In the genomic region with DNA sequence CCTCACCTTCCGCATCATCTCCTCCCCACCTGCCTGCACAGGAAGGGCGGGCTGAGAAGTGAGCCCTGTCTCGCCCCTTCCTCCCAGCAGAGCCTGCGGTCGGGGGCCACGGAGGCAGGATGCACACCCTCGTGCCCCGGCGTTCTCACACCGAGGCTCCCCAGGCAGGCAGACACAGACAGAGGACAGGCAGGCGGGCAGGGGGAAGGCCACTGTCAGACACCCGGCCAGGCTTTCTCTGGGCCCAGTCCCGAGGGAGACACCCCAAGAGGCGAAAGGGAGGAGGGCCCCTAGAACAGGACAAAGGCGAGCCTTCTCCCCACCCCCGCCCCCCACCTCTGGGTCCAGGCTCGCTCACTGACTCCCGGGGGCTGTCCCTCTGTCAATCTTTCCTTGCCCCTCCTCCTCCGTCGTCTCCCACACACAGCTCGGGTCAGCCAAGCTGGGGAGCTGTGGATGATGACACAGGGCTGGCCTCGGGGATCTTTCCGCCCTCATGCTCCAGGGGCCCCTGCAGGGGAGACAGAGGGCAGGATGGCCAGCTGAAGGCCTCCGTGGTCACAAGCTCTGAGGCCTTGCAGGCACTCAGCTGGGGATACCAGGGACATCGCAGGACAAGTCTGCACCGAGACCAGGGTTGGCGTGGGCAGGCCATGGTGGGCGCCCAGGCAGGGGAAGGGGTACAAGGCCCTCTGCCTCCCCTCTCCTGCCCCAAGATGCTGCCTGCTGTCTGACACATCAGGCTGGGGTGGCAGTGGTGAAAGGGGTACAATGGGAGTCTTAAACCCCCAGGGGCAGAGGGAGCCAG, we compare ENCODE assay signal across 9 cellular contexts. TPM values are rescaled to one million over a fixed set of nuclear protein-coding genes. Genes with fewer than 3 reads are reported as not detected.
A peak's percentile ranks its signal among the peaks of the same experiment; 100 is the strongest.
DNase-seq lines count a peak whose midpoint lies in the region; ATAC-seq and TF ChIP-seq lines count a peak whose summit lies in the region.
"Had no signal": no experiment of that assay in that cellular context is flagged by ENCODE, and none has a peak within 500 bp of the region (broad histone marks: within the 10 kb centered on the region; RNA-seq: fewer than 3 reads in every experiment).

No MANE protein-coding gene starts in this region.

- ATAC-seq in GM21737 (IDR thresholded peaks at IDR 0.05; ENCODE audit: unreplicated experiment) = peak; percentile 51
- ATAC-seq in natural killer cell treated with Interleukin-12 subunit alpha and Interleukin-12 subunit beta and Interleukin-15 and Interleukin-18, amount 100 ng/mL, for 72 hours = peak; percentile 71 to 82

- H3K79me2 ChIP-seq in DOHH2 (ENCODE audit: control insufficient read depth, low read length) = no peaks in the 10 kb centered on the region

- intact Hi-C loops in stomach (cut with DNase I; ENCODE audit: low total_unique reads) = no loop called here

- no peaks in the 10 kb centered on the region for H3F3A ChIP-seq in DOHH2 (ENCODE audit: control insufficient read depth, insufficient read depth)

- DNase-seq in natural killer cell treated with Interleukin-12 subunit alpha and Interleukin-12 subunit beta and Interleukin-15 and Interleukin-18, amount 100 ng/mL, for 72 hours (ENCODE audit: low spot score) = peak; percentile 81
- DNase-seq in stomach (peak; percentile 45), NCI-H526 (lab: John Stamatoyannopoulos, UW) (no peak), A172 (ENCODE audit: low spot score) (no peak)
- DNase-seq: heart left ventricle had no signal

- no peaks in the 10 kb centered on the region for H3K27me3 Mint-ChIP-seq in T-helper 1 cell treated with Interleukin-12 subunit alpha and Interleukin-12 subunit beta and Interleukin-4 antibody, amounts not matched to agents 30 μg/mL and 1 μg/mL, for 36 hours (ENCODE audit: low read depth)
- H3K27me3 Mint-ChIP-seq in natural killer cell treated with Interleukin-12 subunit alpha and Interleukin-12 subunit beta and Interleukin-15 and Interleukin-18, amount 100 ng/mL, for 72 hours = no peaks in the 10 kb centered on the region

- no peaks in the 10 kb centered on the region for H3K9me3 Mint-ChIP-seq in T-helper 1 cell treated with Interleukin-12 subunit alpha and Interleukin-12 subunit beta and Interleukin-4 antibody, amounts not matched to agents 30 μg/mL and 1 μg/mL, for 36 hours
- H3K9me3 Mint-ChIP-seq in natural killer cell treated with Interleukin-12 subunit alpha and Interleukin-12 subunit beta and Interleukin-15 and Interleukin-18, amount 100 ng/mL, for 72 hours = no peaks in the 10 kb centered on the region

- H3K36me3 ChIP-seq in DOHH2 (ENCODE audit: control insufficient read depth, low read length) (no peaks in the 10 kb centered on the region), stomach (no peaks in the 10 kb centered on the region)
- H3K36me3 ChIP-seq: heart left ventricle had no signal

- H4K20me1 ChIP-seq in DOHH2 (ENCODE audit: control insufficient read depth, insufficient read depth, low read depth, low read length) = no peaks in the 10 kb centered on the region

- TF ChIP-seq CTCF in DOHH2 (IDR thresholded peaks at IDR 0.05; ENCODE audit: low read depth, low read length, poor library complexity, severe bottlenecking) (no peak), stomach (IDR thresholded peaks at IDR 0.05) (no peak)

- peak overlapping the region; percentile 87 for H3K4me3 Mint-ChIP-seq in T-helper 1 cell treated with Interleukin-12 subunit alpha and Interleukin-12 subunit beta and Interleukin-4 antibody, amounts not matched to agents 30 μg/mL and 1 μg/mL, for 36 hours
- peak overlapping the region; percentile 78 for H3K4me3 Mint-ChIP-seq in natural killer cell treated with Interleukin-12 subunit alpha and Interleukin-12 subunit beta and Interleukin-15 and Interleukin-18, amount 100 ng/mL, for 72 hours

- TF ChIP-seq POLR2A in stomach (IDR thresholded peaks at IDR 0.05) = no peak

- no peaks in the 10 kb centered on the region for H3K36me3 Mint-ChIP-seq in T-helper 1 cell treated with Interleukin-12 subunit alpha and Interleukin-12 subunit beta and Interleukin-4 antibody, amounts not matched to agents 30 μg/mL and 1 μg/mL, for 36 hours (ENCODE audit: low read depth)
- no peaks in the 10 kb centered on the region for H3K36me3 Mint-ChIP-seq in natural killer cell treated with Interleukin-12 subunit alpha and Interleukin-12 subunit beta and Interleukin-15 and Interleukin-18, amount 100 ng/mL, for 72 hours

- H3K4me1 Mint-ChIP-seq in T-helper 1 cell treated with Interleukin-12 subunit alpha and Interleukin-12 subunit beta and Interleukin-4 antibody, amounts not matched to agents 30 μg/mL and 1 μg/mL, for 36 hours (ENCODE audit: low read depth) = peaks cover 61% of the 10 kb centered on the region
- peaks cover 77 to 80% of the 10 kb centered on the region in 2 donors for H3K4me1 Mint-ChIP-seq in natural killer cell treated with Interleukin-12 subunit alpha and Interleukin-12 subunit beta and Interleukin-15 and Interleukin-18, amount 100 ng/mL, for 72 hours (ENCODE audit: low read depth in 2 of 2)

- H3K9me3 ChIP-seq in DOHH2 (ENCODE audit: control insufficient read depth, insufficient read depth, low read length) = no peaks in the 10 kb centered on the region
- no peaks in the 10 kb centered on the region for H3K9me3 ChIP-seq in stomach
- H3K9me3 ChIP-seq: heart left ventricle had no signal

- H3K9me2 ChIP-seq in DOHH2 (replicated peaks; ENCODE audit: control insufficient read depth, low read length) = no peaks in the 10 kb centered on the region

- WGBS in stomach, 5 donors = 65 to 74% (median 72%) methylated on average over 12 to 28 of the region's 28 CpGs

- H3K4me3 ChIP-seq in DOHH2 (ENCODE audit: low read length) = no peak overlapping the region
- H3K4me3 ChIP-seq in stomach = peak overlapping the region; percentile 16 to 25 (median 22)

- peak overlapping the region; percentile 90 for H3K27ac Mint-ChIP-seq in T-helper 1 cell treated with Interleukin-12 subunit alpha and Interleukin-12 subunit beta and Interleukin-4 antibody, amounts not matched to agents 30 μg/mL and 1 μg/mL, for 36 hours
- H3K27ac Mint-ChIP-seq in natural killer cell treated with Interleukin-12 subunit alpha and Interleukin-12 subunit beta and Interleukin-15 and Interleukin-18, amount 100 ng/mL, for 72 hours = peak overlapping the region; percentile 72 to 82

- H3K4me2 ChIP-seq in DOHH2 (ENCODE audit: low read length) = peak overlapping the region; percentile 9; the same call in 1 of the 2 replicates

- H3K27ac ChIP-seq in DOHH2 (ENCODE audit: low read depth, low read length) (no peak overlapping the region), angular gyrus (ENCODE audit: low read depth, low read length) (peak overlapping the region; percentile 83), stomach (peak overlapping the region; percentile 34 to 92 (median 89))

- no peak for TF ChIP-seq EP300 in stomach (IDR thresholded peaks at IDR 0.05)

- no peaks in the 10 kb centered on the region for H3K27me3 ChIP-seq in DOHH2 (ENCODE audit: control insufficient read depth, low read length)
- no peaks in the 10 kb centered on the region for H3K27me3 ChIP-seq in stomach

- H3K4me1 ChIP-seq in DOHH2 (ENCODE audit: control insufficient read depth, low read length) (peaks cover 10% of the 10 kb centered on the region), stomach (peaks cover 84 to 100% (median 91%) of the 10 kb centered on the region in 4 donors)

RNA-seq across cellular contexts. Expression of a gene that starts 24.9 kb away (rescaled TPM):
- 10 to 100 TPM; 18.0 to 35.9 TPM for total RNA-seq in natural killer cell treated with Interleukin-12 subunit alpha and Interleukin-12 subunit beta and Interleukin-15 and Interleukin-18, amount 100 ng/mL, for 72 hours
- total RNA-seq in stomach = 100 to 1,000 TPM in 1 of 5 donors, 10 to 100 TPM in 4; 39.1 to 175 (median 45.1) TPM
- polyA plus RNA-seq in stomach = 10 to 100 TPM; 47.8 to 49.6 (median 47.8) TPM
- total RNA-seq in A172 (2014; rRNA removed; shearing (Covaris generic)) = 114 and 117 TPM in 2 replicates

Comparison
In these comparisons a context has a peak if more than half of its experiments do, and no peak if none do; other contexts are left out.
1. DNase-seq: peak in natural killer cell treated with Interleukin-12 subunit alpha and Interleukin-12 subunit beta and Interleukin-15 and Interleukin-18, amount 100 ng/mL, for 72 hours (single experiment) and stomach (single experiment); none in NCI-H526 (0 of 2) and A172 (single experiment).